ENCODE assay signal across 25 cellular contexts in genomic region chr11:126683766-126684728, GRCh38.
"Had no signal": no experiment of that assay in that cellular context is flagged by ENCODE, and none has a peak within 500 bp of the region (broad histone marks: within the 10 kb centered on the region; RNA-seq: fewer than 3 reads in every experiment).

No MANE protein-coding gene starts in this region.

- H3K36me3 Mint-ChIP-seq: natural killer cell treated with Interleukin-12 subunit alpha and Interleukin-12 subunit beta and Interleukin-15 and Interleukin-18, amount 100 ng/mL, for 72 hours; stimulated activated memory B cell treated with anti-CD40 and anti-IgM and Interleukin-4, amounts not matched to agents 10 μg/mL and 1 μg/mL and 100 μg/mL, for 72 hours had no signal

- FAIRE-seq: endothelial cell of umbilical vein had no signal

- H3K9me3 Mint-ChIP-seq: endodermal cell; natural killer cell treated with Interleukin-12 subunit alpha and Interleukin-12 subunit beta and Interleukin-15 and Interleukin-18, amount 100 ng/mL, for 72 hours; stimulated activated memory B cell treated with anti-CD40 and anti-IgM and Interleukin-4, amounts not matched to agents 10 μg/mL and 1 μg/mL and 100 μg/mL, for 72 hours; stimulated activated naive CD8-positive, alpha-beta T cell treated with anti-CD3 and anti-CD28 coated beads, Interleukin-15, Interleukin-2, amounts not matched to agents 100 ng/mL and 50 ng/mL, for 24 hours had no signal

- H3K36me3 ChIP-seq: heart left ventricle, left ventricle myocardium inferior, lower lobe of right lung, prostate gland, tibial nerve had no signal

- H2AFZ ChIP-seq: parathyroid adenoma had no signal

- H3K27ac Mint-ChIP-seq: endodermal cell; natural killer cell treated with Interleukin-12 subunit alpha and Interleukin-12 subunit beta and Interleukin-15 and Interleukin-18, amount 100 ng/mL, for 72 hours; stimulated activated memory B cell treated with anti-CD40 and anti-IgM and Interleukin-4, amounts not matched to agents 10 μg/mL and 1 μg/mL and 100 μg/mL, for 72 hours; stimulated activated naive CD8-positive, alpha-beta T cell treated with anti-CD3 and anti-CD28 coated beads, Interleukin-15, Interleukin-2, amounts not matched to agents 100 ng/mL and 50 ng/mL, for 24 hours had no signal

- H3K27me3 ChIP-seq: right lobe of liver, testis, tibial nerve had no signal

- ATAC-seq: lower lobe of right lung; stimulated activated memory B cell treated with anti-CD40 and anti-IgM and Interleukin-4, amounts not matched to agents 10 μg/mL and 1 μg/mL and 100 μg/mL, for 72 hours had no signal

- H3K4me3 ChIP-seq: coronary artery, heart left ventricle, left ventricle myocardium inferior, lower lobe of right lung, prostate gland, right lobe of liver, testis, tibial nerve had no signal

- H3K27ac ChIP-seq: coronary artery, heart left ventricle, left ventricle myocardium inferior, lower lobe of right lung, parathyroid adenoma, prostate gland, right lobe of liver, testis, tibial nerve had no signal

- H3K4me3 Mint-ChIP-seq: endodermal cell; natural killer cell treated with Interleukin-12 subunit alpha and Interleukin-12 subunit beta and Interleukin-15 and Interleukin-18, amount 100 ng/mL, for 72 hours; stimulated activated memory B cell treated with anti-CD40 and anti-IgM and Interleukin-4, amounts not matched to agents 10 μg/mL and 1 μg/mL and 100 μg/mL, for 72 hours; stimulated activated naive CD8-positive, alpha-beta T cell treated with anti-CD3 and anti-CD28 coated beads, Interleukin-15, Interleukin-2, amounts not matched to agents 100 ng/mL and 50 ng/mL, for 24 hours had no signal

- H3K9ac ChIP-seq: parathyroid adenoma had no signal

- H3K79me2 ChIP-seq: parathyroid adenoma had no signal

- H3K9me3 ChIP-seq: heart left ventricle, left ventricle myocardium inferior, lower lobe of right lung, prostate gland, right lobe of liver, testis, tibial nerve had no signal

- H3K27me3 Mint-ChIP-seq: stimulated activated naive CD8-positive, alpha-beta T cell treated with anti-CD3 and anti-CD28 coated beads, Interleukin-15, Interleukin-2, amounts not matched to agents 100 ng/mL and 50 ng/mL, for 24 hours had no signal

- DNase-seq: cerebellar nuclear complex; effector CD4-positive, alpha-beta T cell; endodermal cell; erythroblast; foreskin melanocyte; heart left ventricle; hypothalamus; islet precursor cell; left ventricle myocardium inferior; lower lobe of right lung; mesenchymal stem cell; midbrain; retina; right lobe of liver; stimulated activated CD4-positive, alpha-beta T cell treated with anti-CD3 and anti-CD28 coated beads, Interleukin-4, amount 100 ng/mL, for 1 hour; stimulated activated CD8-positive, alpha-beta memory T cell treated with anti-CD3 and anti-CD28 coated beads, Interleukin-4, amount 100 ng/mL, for 48 hours; testis had no signal

- H3K4me1 Mint-ChIP-seq: stimulated activated memory B cell treated with anti-CD40 and anti-IgM and Interleukin-4, amounts not matched to agents 10 μg/mL and 1 μg/mL and 100 μg/mL, for 72 hours had no signal

- H3K4me1 ChIP-seq: heart left ventricle, left ventricle myocardium inferior, lower lobe of right lung, parathyroid adenoma, prostate gland, testis, tibial nerve had no signal
